17 cellular contexts compared by ENCODE assay signal in the genomic region with DNA sequence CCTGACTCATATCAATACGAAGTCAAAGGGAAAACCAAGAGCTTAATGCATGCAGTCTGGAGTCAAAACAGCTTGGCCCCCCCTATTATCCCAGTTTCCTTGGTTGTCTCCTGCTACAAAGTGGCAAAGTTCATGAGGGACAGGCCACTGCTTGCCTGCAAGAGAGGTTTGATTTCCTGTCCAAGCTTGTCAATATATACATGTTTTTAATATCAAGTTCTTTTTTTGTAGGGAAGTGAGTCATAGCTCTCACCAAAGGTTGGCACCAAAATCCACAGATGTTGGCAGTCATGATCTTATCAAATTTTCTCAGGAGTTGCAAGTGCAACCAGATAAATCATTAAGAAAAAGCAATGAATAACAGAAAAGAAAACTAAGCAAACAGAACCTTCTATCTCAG.
DNase-seq lines count a peak whose midpoint lies in the region; ATAC-seq and TF ChIP-seq lines count a peak whose summit lies in the region.
"Had no signal": no experiment of that assay in that cellular context is flagged by ENCODE, and none has a peak within 500 bp of the region (broad histone marks: within the 10 kb centered on the region; RNA-seq: fewer than 3 reads in every experiment).

No MANE protein-coding gene starts in this region.

- TF ChIP-seq CTCF in RWPE1 (conservative IDR thresholded peaks at IDR 0.05; ENCODE audit: low read depth): no peak

- H3K27me3 Mint-ChIP-seq in activated naive CD4-positive, alpha-beta T cell treated with anti-CD3 and anti-CD28 coated beads, Interleukin-2, amount 10 ng/mL, durations not matched to agents 7 days and 5 days: peaks cover 14% of the 10 kb centered on the region
- H3K27me3 Mint-ChIP-seq in T-cell: peaks cover 4 to 5% of the 10 kb centered on the region in 2 donors

- ATAC-seq in HG02884 (IDR thresholded peaks at IDR 0.05; ENCODE audit: unreplicated experiment): no peak
- no peak for ATAC-seq in GM19467 (IDR thresholded peaks at IDR 0.05; ENCODE audit: unreplicated experiment)
- ATAC-seq in T-cell (replicated peaks in 1 of 4): no peak
- ATAC-seq: mucosa of descending colon had no signal

- H3K4me1 Mint-ChIP-seq in activated naive CD4-positive, alpha-beta T cell treated with anti-CD3 and anti-CD28 coated beads, Interleukin-2, amount 10 ng/mL, durations not matched to agents 7 days and 5 days: peaks cover 16% of the 10 kb centered on the region
- H3K4me1 Mint-ChIP-seq in T-cell: peaks cover 0 to 15% (median 12%) of the 10 kb centered on the region in 3 donors

- no peak overlapping the region for H3K27ac ChIP-seq in RWPE1
- H3K27ac ChIP-seq: tibial artery, WERI-Rb-1 had no signal

- H3K4me3 Mint-ChIP-seq in activated naive CD4-positive, alpha-beta T cell treated with anti-CD3 and anti-CD28 coated beads, Interleukin-2, amount 10 ng/mL, durations not matched to agents 7 days and 5 days: no peak overlapping the region
- no peak overlapping the region for H3K4me3 Mint-ChIP-seq in T-cell
- H3K4me3 Mint-ChIP-seq: IgD-negative memory B cell had no signal

- CTCF ChIA-PET in RWPE1 (lab: Yijun Ruan, JAX): interaction anchor here (0.5 to 1.0 kb wide), 3 partner anchors 21 to 84 kb away, joined by 3 to 4 read pairs (median 4); no protein-coding TSS in a partner anchor
- CTCF ChIA-PET in activated naive CD4-positive, alpha-beta T cell treated with anti-CD3 and anti-CD28 coated beads, Interleukin-2, amount 10 ng/mL, durations not matched to agents 7 days and 5 days (lab: Charles Lee): interaction anchor here (0.8 to 3.6 kb wide), 9 partner anchors 12 to 673 kb away, joined by 3 to 30 read pairs (median 5); no protein-coding TSS in a partner anchor
- CTCF ChIA-PET in T-cell (lab: Charles Lee): interaction anchor here (1.4 to 1.8 kb wide), 3 partner anchors 21 to 672 kb away, joined by 5 to 9 read pairs (median 8); no protein-coding TSS in a partner anchor

- no peak overlapping the region for H3K27ac Mint-ChIP-seq in activated naive CD4-positive, alpha-beta T cell treated with anti-CD3 and anti-CD28 coated beads, Interleukin-2, amount 10 ng/mL, durations not matched to agents 7 days and 5 days
- no peak overlapping the region for H3K27ac Mint-ChIP-seq in T-cell
- H3K27ac Mint-ChIP-seq: IgD-negative memory B cell had no signal

- no peaks in the 10 kb centered on the region for H3K36me3 Mint-ChIP-seq in activated naive CD4-positive, alpha-beta T cell treated with anti-CD3 and anti-CD28 coated beads, Interleukin-2, amount 10 ng/mL, durations not matched to agents 7 days and 5 days
- no peaks in the 10 kb centered on the region for H3K36me3 Mint-ChIP-seq in T-cell
- H3K36me3 Mint-ChIP-seq: IgD-negative memory B cell had no signal

- POLR2A ChIA-PET in RWPE1 (lab: Yijun Ruan, JAX; ENCODE audit: low non-redundant PET): no interaction called here
- POLR2A ChIA-PET in T-cell (lab: Charles Lee): no interaction called here

- H3K9me3 Mint-ChIP-seq in activated naive CD4-positive, alpha-beta T cell treated with anti-CD3 and anti-CD28 coated beads, Interleukin-2, amount 10 ng/mL, durations not matched to agents 7 days and 5 days: no peaks in the 10 kb centered on the region
- no peaks in the 10 kb centered on the region for H3K9me3 Mint-ChIP-seq in T-cell
- H3K9me3 Mint-ChIP-seq: IgD-negative memory B cell had no signal

- DNase-seq in A172 (ENCODE audit: low spot score): peak; percentile 42
- DNase-seq in HCEC 1CT: peak; percentile 7
- DNase-seq in RWPE1 (ENCODE audit: low spot score): peak; percentile 63
- peak; percentile 26 for DNase-seq in fibroblast of peridontal ligament (ENCODE audit: extremely low read depth)
- no peak for DNase-seq in activated naive CD4-positive, alpha-beta T cell treated with anti-CD3 and anti-CD28 coated beads, Interleukin-2, amount 10 ng/mL, durations not matched to agents 7 days and 5 days
- DNase-seq in T-cell: no peak
- DNase-seq: activated CD8-positive, alpha-beta memory T cell treated with anti-CD3 and anti-CD28 coated beads, Interleukin-2, amount 50 U/mL, for 4 hours; mucosa of descending colon; NCI-H146; NCI-H774; posterior cingulate gyrus; stimulated activated CD4-positive, alpha-beta T cell treated with anti-CD3 and anti-CD28 coated beads, Interleukin-2, amount 100 ng/mL, for 24 hours; tibial artery; WERI-Rb-1 had no signal

Comparison
In these comparisons a context has a peak if more than half of its experiments do, and no peak if none do; other contexts are left out.
1. DNase-seq: peak in A172 (single experiment), HCEC 1CT (single experiment), RWPE1 (single experiment) and fibroblast of peridontal ligament (single experiment); none in activated naive CD4-positive, alpha-beta T cell treated with anti-CD3 and anti-CD28 coated beads, Interleukin-2, amount 10 ng/mL, durations not matched to agents 7 days and 5 days (single experiment) and T-cell (0 of 34).